ENCODE assay signal across 9 cellular contexts in genomic region chr5:157744055-157745011, GRCh38. TPM values are rescaled to one million over a fixed set of nuclear protein-coding genes. Genes with fewer than 3 reads are reported as not detected.
DNase-seq lines count a peak whose midpoint lies in the region; ATAC-seq, FAIRE-seq and TF ChIP-seq lines count a peak whose summit lies in the region.
"Had no signal": no experiment of that assay in that cellular context is flagged by ENCODE, and none has a peak within 500 bp of the region (broad histone marks: within the 10 kb centered on the region; RNA-seq: fewer than 3 reads in every experiment).

No MANE protein-coding gene starts in this region.

- peak overlapping the region; percentile 92 for H3K4me3 Mint-ChIP-seq in astrocyte (ENCODE audit: unreplicated experiment)

- CTCF ChIA-PET in HCT116 (lab: Charles Lee): interaction anchor here (0.6 to 1.5 kb wide), 4 partner anchors 13 to 420 kb away, joined by 3 to 17 read pairs (median 11); partner anchors contain the start of gene THG1L

- H3K9me3 Mint-ChIP-seq in astrocyte (ENCODE audit: unreplicated experiment): no peaks in the 10 kb centered on the region

- H3K36me3 ChIP-seq in HCT116 (ENCODE audit: control insufficient read depth in 1 of 2, insufficient read depth in 2 of 2, low read length in 2 of 2) (peaks cover 2% of the 10 kb centered on the region in 2 experiments; a peak in 2 of 4 replicates), astrocyte (ENCODE audit: insufficient read depth, low read length) (peaks cover 5% of the 10 kb centered on the region), iPS-18a (ENCODE audit: control insufficient read depth, low read depth, low read length) (peaks cover 7% of the 10 kb centered on the region)

- H2AFZ ChIP-seq in HCT116 (ENCODE audit: low read depth, low read length, poor library complexity, severe bottlenecking): no peak overlapping the region
- H2AFZ ChIP-seq in astrocyte (ENCODE audit: low read depth, low read length): peak overlapping the region; percentile 89

- peaks cover 16% of the 10 kb centered on the region for H3K4me1 Mint-ChIP-seq in astrocyte (ENCODE audit: low read depth, unreplicated experiment)

- H3K27ac ChIP-seq in HCT116 (ENCODE audit: low read depth, low read length) (peak overlapping the region; percentile 53; the same call in 1 of the 2 replicates), astrocyte (ENCODE audit: low read depth, low read length) (peak overlapping the region; percentile 65), iPS-18a (ENCODE audit: low read length) (no peak overlapping the region), skin epidermis (peak overlapping the region in 18 of 21 experiments; percentile 41 to 84 (median 74))

- H3K4me1 ChIP-seq in HCT116 (ENCODE audit: control insufficient read depth in 1 of 2, insufficient read depth in 2 of 2, low read length in 2 of 2) (peaks cover 8 to 24% of the 10 kb centered on the region in 2 experiments; a peak in 2 of 4 replicates), astrocyte (ENCODE audit: insufficient read depth, low read length) (peaks cover 24% of the 10 kb centered on the region), iPS-18a (ENCODE audit: control insufficient read depth, low read depth, low read length) (peaks cover 5% of the 10 kb centered on the region)

- no peaks in the 10 kb centered on the region for H3K9me2 ChIP-seq in HCT116 (ENCODE audit: insufficient read depth)

- TF ChIP-seq CTCF in HCT116 (IDR thresholded peaks at IDR 0.05 in 2 of 3, conservative IDR thresholded peaks at IDR 0.05 in 1 of 3; ENCODE audit: borderline replicate concordance in 1 of 3, insufficient read depth in 1 of 3, low read depth in 2 of 3, low read length in 2 of 3) (no peak), astrocyte (IDR thresholded peaks at IDR 0.05; ENCODE audit: insufficient read depth, low read depth, low read length) (no peak)

- ATAC-seq in HCT116: peak; percentile 21

- no peaks in the 10 kb centered on the region for H3K27me3 Mint-ChIP-seq in astrocyte (ENCODE audit: low read depth, unreplicated experiment)

- peak overlapping the region; percentile 88 for H3K4me2 ChIP-seq in HCT116 (ENCODE audit: low read length)
- peak overlapping the region; percentile 100 for H3K4me2 ChIP-seq in astrocyte (ENCODE audit: low read length)

- no peaks in the 10 kb centered on the region for H3K9me3 ChIP-seq in HCT116 (ENCODE audit: control insufficient read depth in 1 of 2, insufficient read depth in 1 of 2, low read depth in 1 of 2, low read length in 2 of 2)
- no peaks in the 10 kb centered on the region for H3K9me3 ChIP-seq in astrocyte (ENCODE audit: insufficient read depth, low read depth, low read length)
- no peaks in the 10 kb centered on the region for H3K9me3 ChIP-seq in iPS-18a (ENCODE audit: control insufficient read depth, low read depth, low read length)

- FAIRE-seq in astrocyte (lab: Jason Lieb, UNC): no peak
- FAIRE-seq: A204.1 had no signal

- POLR2A ChIA-PET in HCT116 (lab: Charles Lee): no interaction called here

- RAD21 ChIA-PET in HCT116 (lab: Charles Lee; ENCODE audit: low non-redundant PET in 1 of 2, low total read pairs in 2 of 2, uncharacterized antibody in 2 of 2, unreplicated experiment in 2 of 2): interaction anchor here in 1 of 2 experiments (1.2 kb wide), 2 partner anchors 415 to 421 kb away, joined by 3 to 4 read pairs; no protein-coding TSS in a partner anchor

- peak; percentile 62 for DNase-seq in DMS53 (lab: John Stamatoyannopoulos, UW)
- DNase-seq in DMS53 treated with DMSO at 0.1 percent for 48 hours (lab: John Stamatoyannopoulos, UW; ENCODE audit: unreplicated experiment): no peak
- no peak for DNase-seq in HCT116 (ENCODE audit: low read depth, low spot score)
- DNase-seq in NCI-H82 treated with DMSO at 0.1 percent for 48 hours (lab: John Stamatoyannopoulos, UW; ENCODE audit: unreplicated experiment): peak; percentile 33
- no peak for DNase-seq in astrocyte (ENCODE audit: low read depth)
- DNase-seq in NCI-H2196 treated with DMSO at 0.1 percent for 48 hours (lab: John Stamatoyannopoulos, UW; ENCODE audit: unreplicated experiment): no peak

- no peak for TF ChIP-seq RAD21 in HCT116 (IDR thresholded peaks at IDR 0.05; ENCODE audit: low read depth)

- H3K79me2 ChIP-seq in HCT116 (ENCODE audit: insufficient read depth, low read length) (no peaks in the 10 kb centered on the region), astrocyte (ENCODE audit: insufficient read depth, low read length) (peaks cover 34% of the 10 kb centered on the region)

- no peaks in the 10 kb centered on the region for H3K27me3 ChIP-seq in HCT116 (ENCODE audit: insufficient read depth, low read length)
- no peaks in the 10 kb centered on the region for H3K27me3 ChIP-seq in astrocyte (ENCODE audit: insufficient read depth, low read length)
- peaks cover 14% of the 10 kb centered on the region for H3K27me3 ChIP-seq in iPS-18a (ENCODE audit: control insufficient read depth, insufficient read depth, low read length)

- H3K9ac ChIP-seq in HCT116 (ENCODE audit: low read length) (peak overlapping the region; percentile 73), astrocyte (ENCODE audit: low read length) (peak overlapping the region; percentile 92), iPS-18a (ENCODE audit: low read length) (peak overlapping the region; percentile 37)

- H3K36me3 Mint-ChIP-seq in astrocyte (ENCODE audit: low read depth, unreplicated experiment): no peaks in the 10 kb centered on the region

- H4K20me1 ChIP-seq in HCT116 (ENCODE audit: insufficient read depth) (no peaks in the 10 kb centered on the region), astrocyte (ENCODE audit: insufficient read depth, low read length) (no peaks in the 10 kb centered on the region)

- H3K27ac Mint-ChIP-seq in astrocyte (ENCODE audit: unreplicated experiment): peak overlapping the region; percentile 67

- TSS peak; percentile 22 for BruUV-seq in HCT116 (replicated peaks; lab: Mats Ljungman, UMichigan)

- TF ChIP-seq POLR2A in HCT116 (IDR thresholded peaks at IDR 0.05; ENCODE audit: borderline replicate concordance, extremely low read depth, insufficient read depth, insufficient read length): no peak

- intact Hi-C loops in HCT116 (cut with micrococcal nuclease): loop anchor here (5.0 to 10.0 kb wide), 4 partner anchors 167 to 600 kb away; partner anchors contain the start of genes ADAM19 and MED7

- H3K4me3 ChIP-seq in HCT116 (replicated peaks in 1 of 2; ENCODE audit: low read depth in 1 of 2, low read length in 2 of 2): peak overlapping the region; percentile 72 to 82
- H3K4me3 ChIP-seq in astrocyte (ENCODE audit: insufficient read depth, low read depth, low read length): peak overlapping the region; percentile 93
- peak overlapping the region; percentile 70 for H3K4me3 ChIP-seq in iPS-18a (ENCODE audit: low read length)
- peak overlapping the region; percentile 62 to 80 (median 70) for H3K4me3 ChIP-seq in skin epidermis

TF ChIP-seq in HCT116, 20 proteins besides CTCF, POLR2A, EP300 and RAD21 (continues in another document):
- TF ChIP-seq SP1 (IDR thresholded peaks at IDR 0.05; ENCODE audit: low read depth) (no peak), ZFX (IDR thresholded peaks at IDR 0.05) (no peak), ATF3 (IDR thresholded peaks at IDR 0.05) (no peak), ELF1 (IDR thresholded peaks at IDR 0.05; ENCODE audit: borderline replicate concordance, low read depth) (no peak), FOSL1 (IDR thresholded peaks at IDR 0.05; ENCODE audit: low read depth) (no peak), EZH2phosphoT487 (IDR thresholded peaks at IDR 0.05; ENCODE audit: borderline replicate concordance) (no peak), TCF7L2 (IDR thresholded peaks at IDR 0.05; ENCODE audit: borderline replicate concordance, extremely low read depth, insufficient read depth, insufficient read length) (no peak), ZBTB33 (IDR thresholded peaks at IDR 0.05; ENCODE audit: extremely low read depth, insufficient replicate concordance, low read length) (no peak), YY1 (IDR thresholded peaks at IDR 0.05; ENCODE audit: extremely low read depth, insufficient replicate concordance, low read depth, low read length) (no peak), SRF (IDR thresholded peaks at IDR 0.05; ENCODE audit: low read depth) (no peak), SIN3A (IDR thresholded peaks at IDR 0.05; ENCODE audit: low read depth) (no peak)

RNA-seq across cellular contexts. Expression of gene LSM11, which starts 0.8 kb away (rescaled TPM):
- total RNA-seq in HCT116 (2021; ENCODE audit: unreplicated experiment) (6.2 TPM), astrocyte (4.4 and 4.7 TPM in 2 replicates)
- 2.3 and 3.2 TPM in 2 replicates for polyA plus RNA-seq in HCT116 (2012)

RNA-seq across cellular contexts. Expression of gene THG1L, which starts 13.1 kb away (rescaled TPM):
- total RNA-seq in HCT116 (2021; ENCODE audit: unreplicated experiment) (33.9 TPM), astrocyte (9.4 and 9.7 TPM in 2 replicates)
- 61.0 and 63.2 TPM in 2 replicates for polyA plus RNA-seq in HCT116 (2012)

Comparison
In these comparisons a context has a peak if more than half of its experiments do, and no peak if none do; other contexts are left out.
1. DNase-seq: peak in DMS53 (single experiment) and NCI-H82 treated with DMSO at 0.1 percent for 48 hours (single experiment); none in DMS53 treated with DMSO at 0.1 percent for 48 hours (single experiment), HCT116 (single experiment), astrocyte (single experiment) and NCI-H2196 treated with DMSO at 0.1 percent for 48 hours (single experiment).
2. H3K9ac ChIP-seq: peak in every context shown above with its lines; median percentile 92 in astrocyte; 73 in HCT116; 37 in iPS-18a.
3. Peak in every context shown above with its lines, with median percentiles within 50 percentile points of each other: H3K4me3 ChIP-seq.